Comparison of ENCODE assay signal across 16 cellular contexts in the genomic region with DNA sequence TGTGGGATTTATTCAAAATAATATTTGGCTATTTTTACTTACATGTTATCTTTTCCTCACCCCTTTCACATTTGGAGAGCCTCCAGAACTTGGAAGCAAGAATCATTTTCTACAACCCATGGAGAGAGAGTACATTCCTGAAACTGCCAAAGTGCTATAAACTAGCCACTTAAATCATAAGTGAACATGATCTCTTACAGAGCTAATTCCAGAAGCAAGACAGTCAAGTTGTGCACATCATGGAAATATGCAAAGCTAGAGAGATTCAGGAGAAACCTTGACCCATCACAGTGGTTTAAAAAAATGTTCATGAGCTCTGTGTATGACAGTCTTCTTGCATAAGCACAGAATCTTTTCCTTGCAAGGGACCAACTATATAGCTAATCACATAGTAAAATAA.
DNase-seq lines count a peak whose midpoint lies in the region; FAIRE-seq and TF ChIP-seq lines count a peak whose summit lies in the region.
"Had no signal": no experiment of that assay in that cellular context is flagged by ENCODE, and none has a peak within 500 bp of the region (broad histone marks: within the 10 kb centered on the region; RNA-seq: fewer than 3 reads in every experiment).

No MANE protein-coding gene starts in this region.

- peak; percentile 35 for DNase-seq in NCI-H446 treated with DMSO at 0.1 percent for 48 hours (lab: John Stamatoyannopoulos, UW)
- peak; percentile 3 for DNase-seq in fibroblast of villous mesenchyme (ENCODE audit: low read depth)
- DNase-seq in mesothelial cell of epicardium (ENCODE audit: low spot score in 2 of 2, unreplicated experiment in 2 of 2), result no peak
- DNase-seq in urothelium cell line (ENCODE audit: low spot score), result no peak
- DNase-seq in cerebellar cortex (ENCODE audit: low spot score), result no peak
- no peak for DNase-seq in NCI-H146 (lab: John Stamatoyannopoulos, UW)
- no peak for DNase-seq in NCI-H1930 (lab: John Stamatoyannopoulos, UW)
- DNase-seq: Calu3; CD8-positive, alpha-beta T cell; DND-41; EL; GM23248 had no signal

- no peaks in the 10 kb centered on the region for H3K9me3 Mint-ChIP-seq in mesothelial cell of epicardium

- H3K4me3 Mint-ChIP-seq in mesothelial cell of epicardium, result no peak overlapping the region
- H3K4me3 Mint-ChIP-seq: B cell; CD8-positive, alpha-beta T cell had no signal

- H3K4me3 ChIP-seq in fibroblast of villous mesenchyme (ENCODE audit: low read depth, low read length), result no peak overlapping the region
- H3K4me3 ChIP-seq: BLaER1 treated with 17β-estradiol and CSF1 and Interleukin-3, amounts not matched to agents 10 nM and 100 nM; GM12878; GM23248; HAP-1 had no signal

- H3K27ac Mint-ChIP-seq in mesothelial cell of epicardium, result peak overlapping the region; percentile 71
- H3K27ac Mint-ChIP-seq: B cell; CD8-positive, alpha-beta T cell had no signal

- no peaks in the 10 kb centered on the region for H3K36me3 Mint-ChIP-seq in mesothelial cell of epicardium
- H3K36me3 Mint-ChIP-seq: CD8-positive, alpha-beta T cell had no signal

- peaks cover 25% of the 10 kb centered on the region for H3K4me1 Mint-ChIP-seq in mesothelial cell of epicardium
- H3K4me1 Mint-ChIP-seq: B cell had no signal

- FAIRE-seq in urothelium cell line (lab: Jason Lieb, UNC), result peak; percentile 37
- FAIRE-seq: GM12878 had no signal

- TF ChIP-seq CTCF in fibroblast of villous mesenchyme (IDR thresholded peaks at IDR 0.05; ENCODE audit: insufficient read depth, low read depth, low read length) (no peak), mesothelial cell of epicardium (IDR thresholded peaks at IDR 0.05; ENCODE audit: unreplicated experiment) (no peak)

- H3K27me3 Mint-ChIP-seq in mesothelial cell of epicardium (ENCODE audit: low read depth), result no peaks in the 10 kb centered on the region
- H3K27me3 Mint-ChIP-seq: B cell had no signal

Comparison
In these comparisons a context has a peak if more than half of its experiments do, and no peak if none do; other contexts are left out.
1. DNase-seq: peak in NCI-H446 treated with DMSO at 0.1 percent for 48 hours (single experiment) and fibroblast of villous mesenchyme (single experiment); none in mesothelial cell of epicardium (0 of 2), urothelium cell line (single experiment), cerebellar cortex (single experiment), NCI-H146 (single experiment) and NCI-H1930 (0 of 2).